ENCODE assay signal across 25 cellular contexts in genomic region chr6:9535106-9535505, GRCh38.
"Had no signal": no experiment of that assay in that cellular context is flagged by ENCODE, and none has a peak within 500 bp of the region (broad histone marks: within the 10 kb centered on the region; RNA-seq: fewer than 3 reads in every experiment).

No MANE protein-coding gene starts in this region.

- FAIRE-seq: small intestine, urothelium cell line had no signal

- H3K27ac ChIP-seq: neural progenitor cell, ovary, parathyroid adenoma, psoas muscle, right lobe of liver, sigmoid colon, stomach, thoracic aorta, thyroid gland, tibial nerve, upper lobe of left lung, vagina had no signal

- H3K4me3 ChIP-seq: neural progenitor cell, ovary, psoas muscle, right lobe of liver, sigmoid colon, stomach, thoracic aorta, thyroid gland, tibial nerve, upper lobe of left lung, vagina had no signal

- H3K36me3 ChIP-seq: neural progenitor cell, ovary, right lobe of liver, sigmoid colon, stomach, thoracic aorta, thyroid gland, tibial nerve, upper lobe of left lung, vagina had no signal

- H3K27me3 ChIP-seq: neural progenitor cell, ovary, sigmoid colon, stomach, thyroid gland, tibial nerve, upper lobe of left lung, vagina had no signal

- H3K9ac ChIP-seq: neural progenitor cell, parathyroid adenoma had no signal

- H2AFZ ChIP-seq: neural progenitor cell, parathyroid adenoma had no signal

- H3K4me2 ChIP-seq: neural progenitor cell had no signal

- ATAC-seq: psoas muscle; right cardiac atrium; right lobe of liver; stimulated activated effector memory CD8-positive, alpha-beta T cell treated with anti-CD3 and anti-CD28 coated beads, Interleukin-12 subunit alpha, Interleukin-12 subunit beta, amount 100 ng/mL, for 72 hours; stimulated activated naive B cell treated with anti-CD40 and anti-IgM and Interleukin-4, amounts not matched to agents 10 μg/mL and 1 μg/mL and 100 μg/mL, for 72 hours had no signal

- H3K4me1 ChIP-seq: neural progenitor cell, parathyroid adenoma, psoas muscle, right lobe of liver, sigmoid colon, thyroid gland, tibial nerve, upper lobe of left lung, vagina had no signal

- H3K9me3 ChIP-seq: ovary, psoas muscle, right lobe of liver, thoracic aorta, thyroid gland, upper lobe of left lung, vagina had no signal

- DNase-seq: occipital lobe; ovary; posterior cingulate gyrus; psoas muscle; right cardiac atrium; right lobe of liver; sigmoid colon; small intestine; stimulated activated CD4-positive, alpha-beta T cell treated with anti-CD3 and anti-CD28 coated beads, Interleukin-15, amount 100 ng/mL, for 24 hours; stimulated activated CD4-positive, alpha-beta T cell treated with anti-CD3 and anti-CD28 coated beads, Interleukin-2, amount 100 ng/mL, for 24 hours; stimulated activated CD4-positive, alpha-beta T cell treated with anti-CD3 and anti-CD28 coated beads, Interleukin-2, amount 100 ng/mL, for 48 hours; stimulated activated CD4-positive, alpha-beta T cell treated with anti-CD3 and anti-CD28 coated beads, Interleukin-4, amount 100 ng/mL, for 24 hours; stimulated activated naive B cell treated with anti-CD40 and anti-IgM and Interleukin-4, amounts not matched to agents 10 μg/mL and 1 μg/mL and 100 μg/mL, for 72 hours; stimulated activated naive CD4-positive, alpha-beta T cell treated with Interleukin-2 at 50 U/mL for 16 hours; stomach; thyroid gland; trophoblast cell; upper lobe of left lung had no signal
